18 cellular contexts compared by ENCODE assay signal in the genomic region with DNA sequence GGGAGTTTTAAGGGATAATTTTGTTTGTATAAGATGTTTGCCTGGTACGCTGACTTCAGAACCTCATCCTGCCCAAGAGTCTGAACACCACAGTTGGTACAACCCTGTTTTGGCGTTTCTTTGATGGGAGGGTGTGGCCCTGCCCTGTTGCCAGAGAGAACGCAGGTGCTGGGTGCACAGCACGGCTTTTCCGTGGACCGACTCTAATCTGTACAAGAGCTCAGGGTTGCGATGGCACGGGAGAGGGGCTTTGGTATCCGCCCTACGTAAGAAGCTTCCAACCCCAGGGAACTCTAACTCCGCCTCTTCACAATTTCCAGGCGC. TPM values are rescaled to one million over a fixed set of nuclear protein-coding genes. Genes with fewer than 3 reads are reported as not detected.
A peak's percentile ranks its signal among the peaks of the same experiment; 100 is the strongest.
DNase-seq lines count a peak whose midpoint lies in the region; ATAC-seq and TF ChIP-seq lines count a peak whose summit lies in the region.
"Had no signal": no experiment of that assay in that cellular context is flagged by ENCODE, and none has a peak within 500 bp of the region (broad histone marks: within the 10 kb centered on the region; RNA-seq: fewer than 3 reads in every experiment).

No MANE protein-coding gene starts in this region.

- no peak overlapping the region for H3K27ac Mint-ChIP-seq in activated naive CD8-positive, alpha-beta T cell
- H3K27ac Mint-ChIP-seq in activated naive CD8-positive, alpha-beta T cell treated with anti-CD3 and anti-CD28 coated beads for 36 hours, result no peak overlapping the region
- peak overlapping the region; percentile 43 for H3K27ac Mint-ChIP-seq in type B pancreatic cell
- H3K27ac Mint-ChIP-seq in activated CD8-positive, alpha-beta T cell treated with anti-CD3 and anti-CD28 coated beads for 36 hours, result no peak overlapping the region

- no peak for TF ChIP-seq CTCF in type B pancreatic cell (conservative IDR thresholded peaks at IDR 0.05)
- TF ChIP-seq CTCF in activated CD8-positive, alpha-beta T cell treated with anti-CD3 and anti-CD28 coated beads for 36 hours (IDR thresholded peaks at IDR 0.05), result no peak

- H3K4me3 Mint-ChIP-seq in activated naive CD8-positive, alpha-beta T cell, result peak overlapping the region; percentile 71
- H3K4me3 Mint-ChIP-seq in activated naive CD8-positive, alpha-beta T cell treated with anti-CD3 and anti-CD28 coated beads for 36 hours, result no peak overlapping the region
- peak overlapping the region; percentile 86 for H3K4me3 Mint-ChIP-seq in type B pancreatic cell
- H3K4me3 Mint-ChIP-seq in activated CD8-positive, alpha-beta T cell treated with anti-CD3 and anti-CD28 coated beads for 36 hours, result no peak overlapping the region
- H3K4me3 Mint-ChIP-seq: activated T-cell treated with anti-CD3 and anti-CD28 coated beads, Interleukin-2, amount 50 U/mL, for 4 hours had no signal

- no peaks in the 10 kb centered on the region for H3K9me3 Mint-ChIP-seq in activated naive CD8-positive, alpha-beta T cell (ENCODE audit: low read depth)
- no peaks in the 10 kb centered on the region for H3K9me3 Mint-ChIP-seq in activated naive CD8-positive, alpha-beta T cell treated with anti-CD3 and anti-CD28 coated beads for 36 hours
- H3K9me3 Mint-ChIP-seq in type B pancreatic cell, result no peaks in the 10 kb centered on the region
- no peaks in the 10 kb centered on the region for H3K9me3 Mint-ChIP-seq in activated CD8-positive, alpha-beta T cell treated with anti-CD3 and anti-CD28 coated beads for 36 hours
- H3K9me3 Mint-ChIP-seq: activated T-cell treated with anti-CD3 and anti-CD28 coated beads, Interleukin-2, amount 50 U/mL, for 4 hours had no signal

- no peak for ATAC-seq in activated CD8-positive, alpha-beta T cell treated with anti-CD3 and anti-CD28 coated beads for 36 hours

- intact Hi-C loops in activated CD8-positive, alpha-beta T cell treated with anti-CD3 and anti-CD28 coated beads for 36 hours (cut with micrococcal nuclease), result no loop called here

- H3K27me3 Mint-ChIP-seq in activated naive CD8-positive, alpha-beta T cell, result peaks cover 59% of the 10 kb centered on the region
- peaks cover 91% of the 10 kb centered on the region for H3K27me3 Mint-ChIP-seq in activated naive CD8-positive, alpha-beta T cell treated with anti-CD3 and anti-CD28 coated beads for 36 hours
- peaks cover 84% of the 10 kb centered on the region for H3K27me3 Mint-ChIP-seq in type B pancreatic cell
- H3K27me3 Mint-ChIP-seq in activated CD8-positive, alpha-beta T cell treated with anti-CD3 and anti-CD28 coated beads for 36 hours, result peaks cover 72% of the 10 kb centered on the region

- H3K9ac ChIP-seq in iPS-15b (ENCODE audit: low read depth, low read length), result no peak overlapping the region
- H3K9ac ChIP-seq: GM23248 had no signal

- H3K4me1 Mint-ChIP-seq in activated naive CD8-positive, alpha-beta T cell (ENCODE audit: low read depth), result peaks cover 23% of the 10 kb centered on the region
- H3K4me1 Mint-ChIP-seq in activated naive CD8-positive, alpha-beta T cell treated with anti-CD3 and anti-CD28 coated beads for 36 hours, result peaks cover 19% of the 10 kb centered on the region
- peaks cover 33% of the 10 kb centered on the region for H3K4me1 Mint-ChIP-seq in type B pancreatic cell (ENCODE audit: unreplicated experiment)
- peaks cover 11% of the 10 kb centered on the region for H3K4me1 Mint-ChIP-seq in activated CD8-positive, alpha-beta T cell treated with anti-CD3 and anti-CD28 coated beads for 36 hours (ENCODE audit: low read depth)

- CTCF ChIA-PET in activated CD8-positive, alpha-beta T cell treated with anti-CD3 and anti-CD28 coated beads for 36 hours (lab: Charles Lee), result interaction anchor here (1.0 kb wide), 1 partner anchor 68 kb away, joined by 3 read pairs; no protein-coding TSS in a partner anchor

- H3K27me3 ChIP-seq in iPS-15b (ENCODE audit: control insufficient read depth, insufficient read depth, low read length), result peaks cover 76% of the 10 kb centered on the region
- H3K27me3 ChIP-seq: ascending aorta, ovary had no signal

- no peak for DNase-seq in activated naive CD8-positive, alpha-beta T cell treated with anti-CD3 and anti-CD28 coated beads for 36 hours
- DNase-seq in SW480 (ENCODE audit: low spot score) (peak; percentile 76), type B pancreatic cell (ENCODE audit: extremely low spot score, unreplicated experiment) (peak; percentile 73), NCI-H2081 (lab: John Stamatoyannopoulos, UW) (no peak), NK-92 (lab: John Stamatoyannopoulos, UW; ENCODE audit: unreplicated experiment) (no peak)
- no peak for DNase-seq in activated CD8-positive, alpha-beta T cell treated with anti-CD3 and anti-CD28 coated beads for 36 hours
- DNase-seq: activated T-cell treated with anti-CD3 and anti-CD28 coated beads, Interleukin-2, amount 50 U/mL, for 4 hours; effector CD4-positive, alpha-beta T cell; NCI-H1092 treated with DMSO at 0.1 percent for 48 hours; NK-92 treated with Interleukin-12 subunit alpha and Interleukin-12 subunit beta, amount 100 ng/mL, for 24 hours; ovary; SJCRH30; WERI-Rb-1 had no signal

- no peaks in the 10 kb centered on the region for H3K36me3 ChIP-seq in iPS-15b (ENCODE audit: control insufficient read depth, insufficient read depth, low read length)
- H3K36me3 ChIP-seq: ascending aorta, ovary, SJCRH30, WERI-Rb-1 had no signal

- no peaks in the 10 kb centered on the region for H3K9me3 ChIP-seq in iPS-15b (ENCODE audit: control insufficient read depth, insufficient read depth, low read length)
- H3K9me3 ChIP-seq: ascending aorta, ovary, SJCRH30 had no signal

- peak overlapping the region; percentile 61 for H3K4me3 ChIP-seq in iPS-15b (ENCODE audit: low read depth, low read length)
- H3K4me3 ChIP-seq: ascending aorta, ovary, SJCRH30 had no signal

- H3K36me3 Mint-ChIP-seq in activated naive CD8-positive, alpha-beta T cell, result no peaks in the 10 kb centered on the region
- H3K36me3 Mint-ChIP-seq in activated naive CD8-positive, alpha-beta T cell treated with anti-CD3 and anti-CD28 coated beads for 36 hours, result no peaks in the 10 kb centered on the region
- H3K36me3 Mint-ChIP-seq in type B pancreatic cell, result peaks cover 6% of the 10 kb centered on the region
- H3K36me3 Mint-ChIP-seq in activated CD8-positive, alpha-beta T cell treated with anti-CD3 and anti-CD28 coated beads for 36 hours (ENCODE audit: low read depth), result no peaks in the 10 kb centered on the region

- H3K4me1 ChIP-seq in iPS-15b (ENCODE audit: control insufficient read depth, insufficient read depth, low read length), result peaks cover 10% of the 10 kb centered on the region
- H3K4me1 ChIP-seq: SJCRH30 had no signal

- POLR2A ChIA-PET in activated CD8-positive, alpha-beta T cell treated with anti-CD3 and anti-CD28 coated beads for 36 hours (lab: Charles Lee), result no interaction called here

RNA-seq across cellular contexts. Expression of a gene that starts 1.3 kb away (rescaled TPM):
- not detected for total RNA-seq in activated naive CD8-positive, alpha-beta T cell treated with anti-CD3 and anti-CD28 coated beads for 36 hours
- 7.1 and 21.1 TPM in 2 replicates for total RNA-seq in type B pancreatic cell (ENCODE audit: low replicate concordance)
- not detected for total RNA-seq in activated CD8-positive, alpha-beta T cell treated with anti-CD3 and anti-CD28 coated beads for 36 hours
- total RNA-seq: activated T-cell treated with anti-CD3 and anti-CD28 coated beads, Interleukin-2, amount 50 U/mL, for 4 hours; ascending aorta; liver; SJCRH30 had no signal

RNA-seq across cellular contexts. Expression of a gene that starts 35.4 kb away (rescaled TPM):
- total RNA-seq in activated naive CD8-positive, alpha-beta T cell treated with anti-CD3 and anti-CD28 coated beads for 36 hours, result 10 to 100 TPM; 38.8 to 41.8 TPM
- 19.3 and 28.4 TPM in 2 replicates for total RNA-seq in type B pancreatic cell (ENCODE audit: low replicate concordance)
- total RNA-seq in activated CD8-positive, alpha-beta T cell treated with anti-CD3 and anti-CD28 coated beads for 36 hours, result 10 to 100 TPM; 31.1 to 37.4 TPM

Comparison
In these comparisons a context has a peak if more than half of its experiments do, and no peak if none do; other contexts are left out.
1. H3K4me3 Mint-ChIP-seq: peak in activated naive CD8-positive, alpha-beta T cell (single experiment) and type B pancreatic cell (single experiment); none in activated naive CD8-positive, alpha-beta T cell treated with anti-CD3 and anti-CD28 coated beads for 36 hours (single experiment) and activated CD8-positive, alpha-beta T cell treated with anti-CD3 and anti-CD28 coated beads for 36 hours (single experiment).
2. DNase-seq: peak in SW480 (single experiment) and type B pancreatic cell (single experiment); none in activated naive CD8-positive, alpha-beta T cell treated with anti-CD3 and anti-CD28 coated beads for 36 hours (single experiment), NCI-H2081 (0 of 2), NK-92 (single experiment) and activated CD8-positive, alpha-beta T cell treated with anti-CD3 and anti-CD28 coated beads for 36 hours (single experiment).